1 cellular context compared by ENCODE assay signal in the genomic region with DNA sequence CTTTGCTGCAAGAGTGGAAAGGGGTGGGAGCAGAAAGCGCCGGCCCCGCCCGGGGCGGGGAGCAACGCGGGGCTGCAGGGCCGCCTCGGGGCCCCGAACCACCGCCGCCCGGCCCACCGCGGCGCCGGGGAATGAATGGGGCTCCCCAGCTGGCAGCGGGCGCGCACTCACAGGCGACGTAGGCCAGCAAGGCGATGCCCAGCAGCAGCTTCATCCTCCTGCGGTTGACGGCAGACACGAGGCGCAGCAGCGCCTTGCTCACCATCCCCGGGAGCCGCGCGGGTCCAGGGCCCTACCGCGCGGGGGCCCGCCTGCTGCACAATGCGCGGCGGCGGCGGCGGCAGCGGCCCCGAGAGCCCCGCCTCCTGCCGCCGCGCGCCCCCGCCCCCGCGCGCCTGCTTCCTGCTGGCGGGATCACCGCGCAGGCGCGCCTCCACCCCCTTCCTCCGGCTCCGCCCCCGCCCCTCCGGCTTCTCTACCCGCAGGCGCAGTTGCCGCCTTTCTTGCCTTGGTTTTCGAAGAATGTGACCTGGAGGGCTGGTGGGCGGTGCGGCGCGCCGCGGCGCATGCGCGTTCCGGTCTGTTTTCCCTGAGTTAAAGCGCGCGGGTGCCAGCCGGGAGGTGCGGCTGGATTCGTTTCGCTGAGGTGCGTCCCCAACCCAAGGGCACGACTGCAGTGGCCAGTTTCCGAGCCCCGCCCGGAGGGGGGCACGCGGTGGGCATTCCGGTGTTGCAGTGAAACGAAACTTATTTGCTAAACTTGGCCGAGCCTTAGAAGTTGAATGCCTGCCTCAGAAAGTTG.
TF ChIP-seq lines count a peak whose summit lies in the region.

A gene (minus strand): TSS at position 325 of the 802 bp plus-strand sequence. CDS start 60 bp downstream, at position 265.

TF ChIP-seq in K562, 482 proteins besides CTCF, POLR2A, EP300 and RAD21 (continued from another document and continues in another):
- TF ChIP-seq, protein P1, sequence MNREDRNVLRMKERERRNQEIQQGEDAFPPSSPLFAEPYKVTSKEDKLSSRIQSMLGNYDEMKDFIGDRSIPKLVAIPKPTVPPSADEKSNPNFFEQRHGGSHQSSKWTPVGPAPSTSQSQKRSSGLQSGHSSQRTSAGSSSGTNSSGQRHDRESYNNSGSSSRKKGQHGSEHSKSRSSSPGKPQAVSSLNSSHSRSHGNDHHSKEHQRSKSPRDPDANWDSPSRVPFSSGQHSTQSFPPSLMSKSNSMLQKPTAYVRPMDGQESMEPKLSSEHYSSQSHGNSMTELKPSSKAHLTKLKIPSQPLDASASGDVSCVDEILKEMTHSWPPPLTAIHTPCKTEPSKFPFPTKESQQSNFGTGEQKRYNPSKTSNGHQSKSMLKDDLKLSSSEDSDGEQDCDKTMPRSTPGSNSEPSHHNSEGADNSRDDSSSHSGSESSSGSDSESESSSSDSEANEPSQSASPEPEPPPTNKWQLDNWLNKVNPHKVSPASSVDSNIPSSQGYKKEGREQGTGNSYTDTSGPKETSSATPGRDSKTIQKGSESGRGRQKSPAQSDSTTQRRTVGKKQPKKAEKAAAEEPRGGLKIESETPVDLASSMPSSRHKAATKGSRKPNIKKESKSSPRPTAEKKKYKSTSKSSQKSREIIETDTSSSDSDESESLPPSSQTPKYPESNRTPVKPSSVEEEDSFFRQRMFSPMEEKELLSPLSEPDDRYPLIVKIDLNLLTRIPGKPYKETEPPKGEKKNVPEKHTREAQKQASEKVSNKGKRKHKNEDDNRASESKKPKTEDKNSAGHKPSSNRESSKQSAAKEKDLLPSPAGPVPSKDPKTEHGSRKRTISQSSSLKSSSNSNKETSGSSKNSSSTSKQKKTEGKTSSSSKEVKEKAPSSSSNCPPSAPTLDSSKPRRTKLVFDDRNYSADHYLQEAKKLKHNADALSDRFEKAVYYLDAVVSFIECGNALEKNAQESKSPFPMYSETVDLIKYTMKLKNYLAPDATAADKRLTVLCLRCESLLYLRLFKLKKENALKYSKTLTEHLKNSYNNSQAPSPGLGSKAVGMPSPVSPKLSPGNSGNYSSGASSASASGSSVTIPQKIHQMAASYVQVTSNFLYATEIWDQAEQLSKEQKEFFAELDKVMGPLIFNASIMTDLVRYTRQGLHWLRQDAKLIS (CRISPR knock-in tag; IDR thresholded peaks at IDR 0.05), result no peak
- no peak for TF ChIP-seq ETV6 (IDR thresholded peaks at IDR 0.05; ENCODE audit: borderline replicate concordance in 1 of 2, low read depth in 2 of 2, low read length in 1 of 2)
- no peak for TF ChIP-seq ETV6 (CRISPR knock-in tag; IDR thresholded peaks at IDR 0.05; ENCODE audit: borderline replicate concordance)
- no peak for TF ChIP-seq ZBED1 (IDR thresholded peaks at IDR 0.05)
- no peak for TF ChIP-seq RBM15 (IDR thresholded peaks at IDR 0.05; ENCODE audit: insufficient read depth, low read length)
- peak; percentile 43; the same call in 1 of the 2 replicates for TF ChIP-seq SIN3B (IDR thresholded peaks at IDR 0.05; ENCODE audit: low read depth)
- TF ChIP-seq MYBL2 (IDR thresholded peaks at IDR 0.05; ENCODE audit: low read depth), result no peak
- TF ChIP-seq MYBL2 (CRISPR knock-in tag; IDR thresholded peaks at IDR 0.05; ENCODE audit: borderline replicate concordance), result no peak
- TF ChIP-seq ETV5 (CRISPR knock-in tag; IDR thresholded peaks at IDR 0.05; ENCODE audit: low read depth), result no peak
- no peak for TF ChIP-seq ZFP30 (CRISPR knock-in tag; IDR thresholded peaks at IDR 0.05; ENCODE audit: borderline replicate concordance)
- TF ChIP-seq HMGN3 (IDR thresholded peaks at IDR 0.05; ENCODE audit: borderline replicate concordance, extremely low read depth, insufficient read length, low read depth, low read length), result peak; percentile 64
- no peak for TF ChIP-seq XRCC4 (IDR thresholded peaks at IDR 0.05; ENCODE audit: extremely low read depth, insufficient read depth, insufficient read length)
- TF ChIP-seq, protein P2, sequence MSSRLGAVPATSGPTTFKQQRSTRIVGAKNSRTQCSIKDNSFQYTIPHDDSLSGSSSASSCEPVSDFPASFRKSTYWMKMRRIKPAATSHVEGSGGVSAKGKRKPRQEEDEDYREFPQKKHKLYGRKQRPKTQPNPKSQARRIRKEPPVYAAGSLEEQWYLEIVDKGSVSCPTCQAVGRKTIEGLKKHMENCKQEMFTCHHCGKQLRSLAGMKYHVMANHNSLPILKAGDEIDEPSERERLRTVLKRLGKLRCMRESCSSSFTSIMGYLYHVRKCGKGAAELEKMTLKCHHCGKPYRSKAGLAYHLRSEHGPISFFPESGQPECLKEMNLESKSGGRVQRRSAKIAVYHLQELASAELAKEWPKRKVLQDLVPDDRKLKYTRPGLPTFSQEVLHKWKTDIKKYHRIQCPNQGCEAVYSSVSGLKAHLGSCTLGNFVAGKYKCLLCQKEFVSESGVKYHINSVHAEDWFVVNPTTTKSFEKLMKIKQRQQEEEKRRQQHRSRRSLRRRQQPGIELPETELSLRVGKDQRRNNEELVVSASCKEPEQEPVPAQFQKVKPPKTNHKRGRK (tag; IDR thresholded peaks at IDR 0.05), result no peak
- TF ChIP-seq CSDE1 (IDR thresholded peaks at IDR 0.05), result no peak
- no peak for TF ChIP-seq ZNF311 (CRISPR knock-in tag; IDR thresholded peaks at IDR 0.05)
- no peak for TF ChIP-seq ZBTB17 (CRISPR knock-in tag; IDR thresholded peaks at IDR 0.05)
- TF ChIP-seq SAFB2 (IDR thresholded peaks at IDR 0.05; ENCODE audit: borderline replicate concordance, low read depth, low read length, severe bottlenecking), result no peak
- TF ChIP-seq, protein P3, sequence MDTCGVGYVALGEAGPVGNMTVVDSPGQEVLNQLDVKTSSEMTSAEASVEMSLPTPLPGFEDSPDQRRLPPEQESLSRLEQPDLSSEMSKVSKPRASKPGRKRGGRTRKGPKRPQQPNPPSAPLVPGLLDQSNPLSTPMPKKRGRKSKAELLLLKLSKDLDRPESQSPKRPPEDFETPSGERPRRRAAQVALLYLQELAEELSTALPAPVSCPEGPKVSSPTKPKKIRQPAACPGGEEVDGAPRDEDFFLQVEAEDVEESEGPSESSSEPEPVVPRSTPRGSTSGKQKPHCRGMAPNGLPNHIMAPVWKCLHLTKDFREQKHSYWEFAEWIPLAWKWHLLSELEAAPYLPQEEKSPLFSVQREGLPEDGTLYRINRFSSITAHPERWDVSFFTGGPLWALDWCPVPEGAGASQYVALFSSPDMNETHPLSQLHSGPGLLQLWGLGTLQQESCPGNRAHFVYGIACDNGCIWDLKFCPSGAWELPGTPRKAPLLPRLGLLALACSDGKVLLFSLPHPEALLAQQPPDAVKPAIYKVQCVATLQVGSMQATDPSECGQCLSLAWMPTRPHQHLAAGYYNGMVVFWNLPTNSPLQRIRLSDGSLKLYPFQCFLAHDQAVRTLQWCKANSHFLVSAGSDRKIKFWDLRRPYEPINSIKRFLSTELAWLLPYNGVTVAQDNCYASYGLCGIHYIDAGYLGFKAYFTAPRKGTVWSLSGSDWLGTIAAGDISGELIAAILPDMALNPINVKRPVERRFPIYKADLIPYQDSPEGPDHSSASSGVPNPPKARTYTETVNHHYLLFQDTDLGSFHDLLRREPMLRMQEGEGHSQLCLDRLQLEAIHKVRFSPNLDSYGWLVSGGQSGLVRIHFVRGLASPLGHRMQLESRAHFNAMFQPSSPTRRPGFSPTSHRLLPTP (IDR thresholded peaks at IDR 0.05; ENCODE audit: borderline replicate concordance, extremely low read depth, insufficient read length), result peak; percentile 2
- no peak for TF ChIP-seq TCF3 (CRISPR knock-in tag; IDR thresholded peaks at IDR 0.05)
- TF ChIP-seq, protein P4, sequence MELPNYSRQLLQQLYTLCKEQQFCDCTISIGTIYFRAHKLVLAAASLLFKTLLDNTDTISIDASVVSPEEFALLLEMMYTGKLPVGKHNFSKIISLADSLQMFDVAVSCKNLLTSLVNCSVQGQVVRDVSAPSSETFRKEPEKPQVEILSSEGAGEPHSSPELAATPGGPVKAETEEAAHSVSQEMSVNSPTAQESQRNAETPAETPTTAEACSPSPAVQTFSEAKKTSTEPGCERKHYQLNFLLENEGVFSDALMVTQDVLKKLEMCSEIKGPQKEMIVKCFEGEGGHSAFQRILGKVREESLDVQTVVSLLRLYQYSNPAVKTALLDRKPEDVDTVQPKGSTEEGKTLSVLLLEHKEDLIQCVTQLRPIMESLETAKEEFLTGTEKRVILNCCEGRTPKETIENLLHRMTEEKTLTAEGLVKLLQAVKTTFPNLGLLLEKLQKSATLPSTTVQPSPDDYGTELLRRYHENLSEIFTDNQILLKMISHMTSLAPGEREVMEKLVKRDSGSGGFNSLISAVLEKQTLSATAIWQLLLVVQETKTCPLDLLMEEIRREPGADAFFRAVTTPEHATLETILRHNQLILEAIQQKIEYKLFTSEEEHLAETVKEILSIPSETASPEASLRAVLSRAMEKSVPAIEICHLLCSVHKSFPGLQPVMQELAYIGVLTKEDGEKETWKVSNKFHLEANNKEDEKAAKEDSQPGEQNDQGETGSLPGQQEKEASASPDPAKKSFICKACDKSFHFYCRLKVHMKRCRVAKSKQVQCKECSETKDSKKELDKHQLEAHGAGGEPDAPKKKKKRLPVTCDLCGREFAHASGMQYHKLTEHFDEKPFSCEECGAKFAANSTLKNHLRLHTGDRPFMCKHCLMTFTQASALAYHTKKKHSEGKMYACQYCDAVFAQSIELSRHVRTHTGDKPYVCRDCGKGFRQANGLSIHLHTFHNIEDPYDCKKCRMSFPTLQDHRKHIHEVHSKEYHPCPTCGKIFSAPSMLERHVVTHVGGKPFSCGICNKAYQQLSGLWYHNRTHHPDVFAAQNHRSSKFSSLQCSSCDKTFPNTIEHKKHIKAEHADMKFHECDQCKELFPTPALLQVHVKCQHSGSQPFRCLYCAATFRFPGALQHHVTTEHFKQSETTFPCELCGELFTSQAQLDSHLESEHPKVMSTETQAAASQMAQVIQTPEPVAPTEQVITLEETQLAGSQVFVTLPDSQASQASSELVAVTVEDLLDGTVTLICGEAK (IDR thresholded peaks at IDR 0.05), result no peak
- TF ChIP-seq, protein P4 (CRISPR knock-in tag; IDR thresholded peaks at IDR 0.05), result no peak
- TF ChIP-seq KLF1 (tag; IDR thresholded peaks at IDR 0.05), result no peak
- TF ChIP-seq POLR2G (IDR thresholded peaks at IDR 0.05; ENCODE audit: low read depth, low read length), result peak; percentile 88
- TF ChIP-seq, protein P5, sequence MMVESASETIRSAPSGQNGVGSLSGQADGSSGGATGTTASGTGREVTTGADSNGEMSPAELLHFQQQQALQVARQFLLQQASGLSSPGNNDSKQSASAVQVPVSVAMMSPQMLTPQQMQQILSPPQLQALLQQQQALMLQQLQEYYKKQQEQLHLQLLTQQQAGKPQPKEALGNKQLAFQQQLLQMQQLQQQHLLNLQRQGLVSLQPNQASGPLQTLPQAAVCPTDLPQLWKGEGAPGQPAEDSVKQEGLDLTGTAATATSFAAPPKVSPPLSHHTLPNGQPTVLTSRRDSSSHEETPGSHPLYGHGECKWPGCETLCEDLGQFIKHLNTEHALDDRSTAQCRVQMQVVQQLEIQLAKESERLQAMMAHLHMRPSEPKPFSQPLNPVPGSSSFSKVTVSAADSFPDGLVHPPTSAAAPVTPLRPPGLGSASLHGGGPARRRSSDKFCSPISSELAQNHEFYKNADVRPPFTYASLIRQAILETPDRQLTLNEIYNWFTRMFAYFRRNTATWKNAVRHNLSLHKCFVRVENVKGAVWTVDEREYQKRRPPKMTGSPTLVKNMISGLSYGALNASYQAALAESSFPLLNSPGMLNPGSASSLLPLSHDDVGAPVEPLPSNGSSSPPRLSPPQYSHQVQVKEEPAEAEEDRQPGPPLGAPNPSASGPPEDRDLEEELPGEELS (CRISPR knock-in tag; IDR thresholded peaks at IDR 0.05; ENCODE audit: borderline replicate concordance), result no peak
- TF ChIP-seq HDAC8 (tag; IDR thresholded peaks at IDR 0.05), result no peak
- no peak for TF ChIP-seq HIVEP1 (CRISPR knock-in tag; IDR thresholded peaks at IDR 0.05)
- TF ChIP-seq ZNF197 (CRISPR knock-in tag; IDR thresholded peaks at IDR 0.05; ENCODE audit: low read depth), result no peak
- no peak for TF ChIP-seq ZEB2 (IDR thresholded peaks at IDR 0.05)
- TF ChIP-seq ZNF561 (CRISPR knock-in tag; conservative IDR thresholded peaks at IDR 0.05), result no peak
- TF ChIP-seq, protein P6, sequence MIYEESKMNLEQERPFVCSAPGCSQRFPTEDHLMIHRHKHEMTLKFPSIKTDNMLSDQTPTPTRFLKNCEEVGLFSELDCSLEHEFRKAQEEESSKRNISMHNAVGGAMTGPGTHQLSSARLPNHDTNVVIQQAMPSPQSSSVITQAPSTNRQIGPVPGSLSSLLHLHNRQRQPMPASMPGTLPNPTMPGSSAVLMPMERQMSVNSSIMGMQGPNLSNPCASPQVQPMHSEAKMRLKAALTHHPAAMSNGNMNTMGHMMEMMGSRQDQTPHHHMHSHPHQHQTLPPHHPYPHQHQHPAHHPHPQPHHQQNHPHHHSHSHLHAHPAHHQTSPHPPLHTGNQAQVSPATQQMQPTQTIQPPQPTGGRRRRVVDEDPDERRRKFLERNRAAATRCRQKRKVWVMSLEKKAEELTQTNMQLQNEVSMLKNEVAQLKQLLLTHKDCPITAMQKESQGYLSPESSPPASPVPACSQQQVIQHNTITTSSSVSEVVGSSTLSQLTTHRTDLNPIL (CRISPR knock-in tag; IDR thresholded peaks at IDR 0.05), result no peak
- TF ChIP-seq ADNP (tag; IDR thresholded peaks at IDR 0.05), result no peak
- no peak for TF ChIP-seq TARDBP (IDR thresholded peaks at IDR 0.05)
